ENCODE assay signal across 9 cellular contexts in the genomic region with DNA sequence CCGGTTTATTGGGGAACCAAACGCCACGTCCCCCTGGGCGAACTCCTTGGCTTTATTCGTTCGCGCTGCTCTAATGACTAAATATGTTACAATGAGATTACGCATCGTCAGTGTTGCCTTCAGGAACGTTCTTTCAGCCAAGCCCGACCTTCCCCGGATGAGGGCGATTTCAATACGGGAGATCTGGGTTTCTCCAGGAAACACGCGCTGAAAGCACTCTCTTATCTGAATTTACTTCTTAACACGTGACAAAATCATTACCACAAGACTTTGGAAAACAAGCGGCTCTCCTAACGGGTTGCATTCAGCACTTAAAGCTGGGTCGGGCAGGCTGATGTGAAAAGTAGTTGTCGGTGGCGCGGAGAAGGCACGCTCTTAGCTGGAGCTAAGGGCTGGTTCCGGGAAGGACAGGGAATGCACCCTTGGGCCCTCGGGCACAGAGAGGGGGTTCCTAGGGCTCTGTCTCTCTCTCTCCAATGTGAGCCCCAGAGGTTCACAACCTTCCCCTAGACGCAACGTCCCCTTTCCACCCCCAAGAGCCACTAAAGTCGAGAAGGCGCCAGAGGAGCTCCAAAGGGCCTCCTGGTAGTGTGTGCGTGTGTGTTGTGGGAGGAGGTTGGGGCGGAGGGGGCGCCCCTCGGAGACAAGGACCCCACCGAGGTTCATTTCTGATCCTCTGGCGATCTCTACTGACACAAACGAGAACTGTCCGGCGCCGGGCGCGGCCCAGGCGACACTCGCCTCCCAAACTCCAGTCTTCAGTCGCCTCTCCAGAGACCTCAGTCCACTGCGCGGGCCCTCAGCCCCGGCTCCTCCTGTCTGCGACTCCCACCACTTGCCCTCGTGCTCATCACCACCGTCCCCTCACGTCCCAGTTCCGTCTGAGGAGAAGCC. TPM values are rescaled to one million over a fixed set of nuclear protein-coding genes. Genes with fewer than 3 reads are reported as not detected.
DNase-seq lines count a peak whose midpoint lies in the region; TF ChIP-seq lines count a peak whose summit lies in the region.
"Had no signal": no experiment of that assay in that cellular context is flagged by ENCODE, and none has a peak within 500 bp of the region (broad histone marks: within the 10 kb centered on the region; RNA-seq: fewer than 3 reads in every experiment).

No MANE protein-coding gene starts in this region.

- H2AFZ ChIP-seq in smooth muscle cell (ENCODE audit: low read depth), result no peak overlapping the region

- no peak overlapping the region for H3K4me3 ChIP-seq in smooth muscle cell

- H3K4me1 Mint-ChIP-seq in activated naive CD4-positive, alpha-beta T cell treated with anti-CD3 and anti-CD28 coated beads, Interleukin-2, amount 50 U/mL, for 24 hours, result peaks cover 53% of the 10 kb centered on the region

- peaks cover 74% of the 10 kb centered on the region for H3K27me3 Mint-ChIP-seq in activated naive CD4-positive, alpha-beta T cell treated with anti-CD3 and anti-CD28 coated beads, Interleukin-2, amount 50 U/mL, for 24 hours

- H3K36me3 Mint-ChIP-seq in activated naive CD4-positive, alpha-beta T cell treated with anti-CD3 and anti-CD28 coated beads, Interleukin-2, amount 50 U/mL, for 24 hours, result no peaks in the 10 kb centered on the region

- peaks cover 100% of the 10 kb centered on the region for H3K27me3 ChIP-seq in smooth muscle cell (ENCODE audit: low read depth)

- no peak overlapping the region for H3K9ac ChIP-seq in smooth muscle cell (ENCODE audit: low read depth)

- peak overlapping the region; percentile 45 for H3K4me3 Mint-ChIP-seq in activated naive CD4-positive, alpha-beta T cell treated with anti-CD3 and anti-CD28 coated beads, Interleukin-2, amount 50 U/mL, for 24 hours

- peaks cover 8% of the 10 kb centered on the region for H3K4me1 ChIP-seq in smooth muscle cell (ENCODE audit: low read depth)

- peak overlapping the region; percentile 63 for H3K27ac ChIP-seq in temporal lobe (ENCODE audit: low read depth, low read length)
- no peak overlapping the region for H3K27ac ChIP-seq in smooth muscle cell (ENCODE audit: low read depth)

- no peaks in the 10 kb centered on the region for H3K9me3 Mint-ChIP-seq in activated naive CD4-positive, alpha-beta T cell treated with anti-CD3 and anti-CD28 coated beads, Interleukin-2, amount 50 U/mL, for 24 hours

- H3K79me2 ChIP-seq in smooth muscle cell (ENCODE audit: low read depth), result no peaks in the 10 kb centered on the region

- no peaks in the 10 kb centered on the region for H3K9me3 ChIP-seq in smooth muscle cell (replicated peaks; ENCODE audit: low read depth)

- no peak overlapping the region for H3K4me2 ChIP-seq in smooth muscle cell

- 3% methylated on average over 52 of the region's 53 CpGs for WGBS in smooth muscle cell (ENCODE audit: low lambda C conversion rate)

- no peaks in the 10 kb centered on the region for H4K20me1 ChIP-seq in smooth muscle cell (ENCODE audit: low read depth)

- no peaks in the 10 kb centered on the region for H3K36me3 ChIP-seq in smooth muscle cell (ENCODE audit: low read depth)

- no peak for DNase-seq in activated naive CD4-positive, alpha-beta T cell treated with anti-CD3 and anti-CD28 coated beads, Interleukin-2, amount 50 U/mL, for 16 hours
- DNase-seq in SW480 (ENCODE audit: low spot score), result peak; percentile 25
- DNase-seq in hypothalamus (lab: John Stamatoyannopoulos, UW), result peak in 33 of 51 donors; percentile 27 to 75 (median 57)
- DNase-seq in smooth muscle cell (lab: John Stamatoyannopoulos, UW; ENCODE audit: unreplicated experiment), result no peak
- DNase-seq in NCI-H2227 treated with DMSO at 0.1 percent for 48 hours (lab: John Stamatoyannopoulos, UW), result no peak
- no peak for DNase-seq in middle frontal gyrus (ENCODE audit: extremely low spot score, low spot score)
- DNase-seq: aorta had no signal

- H3K27ac Mint-ChIP-seq in activated naive CD4-positive, alpha-beta T cell treated with anti-CD3 and anti-CD28 coated beads, Interleukin-2, amount 50 U/mL, for 24 hours, result peak overlapping the region; percentile 71

- no peaks in the 10 kb centered on the region for H3F3A ChIP-seq in smooth muscle cell (ENCODE audit: low read depth)

- no peak for TF ChIP-seq CTCF in smooth muscle cell (IDR thresholded peaks at IDR 0.05; ENCODE audit: borderline replicate concordance, insufficient read depth, poor library complexity, severe bottlenecking)

RNA-seq across cellular contexts. Expression of gene NKX2-2, which starts 7.1 kb away (rescaled TPM):
- total RNA-seq in temporal lobe (0.98 TPM), smooth muscle cell (not detected in 2 replicates)
- polyA plus RNA-seq in smooth muscle cell, result not detected in 2 replicates
- total RNA-seq: aorta had no signal

Comparison
In these comparisons a context has a peak if more than half of its experiments do, and no peak if none do; other contexts are left out.
1. DNase-seq: peak in SW480 (single experiment) and hypothalamus (33 of 51); none in activated naive CD4-positive, alpha-beta T cell treated with anti-CD3 and anti-CD28 coated beads, Interleukin-2, amount 50 U/mL, for 16 hours (single experiment), smooth muscle cell (single experiment), NCI-H2227 treated with DMSO at 0.1 percent for 48 hours (single experiment) and middle frontal gyrus (single experiment).